ENCODE assay signal across 1 cellular context in genomic region chr12:30599631-30600030, GRCh38.
TF ChIP-seq lines count a peak whose summit lies in the region.

No MANE protein-coding gene starts in this region.

TF ChIP-seq in IMR-90, 13 proteins besides CTCF, POLR2A, EP300 and RAD21 (continued from another document):
- TF ChIP-seq USF2 (IDR thresholded peaks at IDR 0.05; ENCODE audit: low read depth, low read length): no peak
- TF ChIP-seq NFE2L2 (IDR thresholded peaks at IDR 0.05; ENCODE audit: low read depth, low read length): no peak
- no peak for TF ChIP-seq MXI1 (IDR thresholded peaks at IDR 0.05; ENCODE audit: borderline replicate concordance, low read depth, low read length)
- no peak for TF ChIP-seq MAZ (IDR thresholded peaks at IDR 0.05; ENCODE audit: borderline replicate concordance, low read depth, low read length)
- no peak for TF ChIP-seq BHLHE40 (IDR thresholded peaks at IDR 0.05; ENCODE audit: low read depth, low read length)
- TF ChIP-seq RCOR1 (IDR thresholded peaks at IDR 0.05; ENCODE audit: insufficient replicate concordance, low read length): no peak
- TF ChIP-seq CHD1 (IDR thresholded peaks at IDR 0.05; ENCODE audit: low read depth, low read length): no peak
- no peak for TF ChIP-seq RFX5 (IDR thresholded peaks at IDR 0.05; ENCODE audit: low read depth, low read length)
- TF ChIP-seq MAFK (IDR thresholded peaks at IDR 0.05; ENCODE audit: low read depth, low read length): no peak
- no peak for TF ChIP-seq SMC3 (IDR thresholded peaks at IDR 0.05; ENCODE audit: low read depth, low read length)
- no peak for TF ChIP-seq FOS (IDR thresholded peaks at IDR 0.05; ENCODE audit: low read depth, low read length)
